In genomic region chr11:111980062-111980461, GRCh38 we compare ENCODE assay signal across 12 cellular contexts.
"Had no signal": no experiment of that assay in that cellular context is flagged by ENCODE, and none has a peak within 500 bp of the region (broad histone marks: within the 10 kb centered on the region; RNA-seq: fewer than 3 reads in every experiment).

No MANE protein-coding gene starts in this region.

- H3K9me3 ChIP-seq: right atrium auricular region had no signal

- H3K27ac Mint-ChIP-seq: activated B cell treated with CpG ODN at 0.5 μM for 24 hours; activated CD4-positive, alpha-beta memory T cell treated with anti-CD3 and anti-CD28 coated beads for 36 hours; activated naive CD8-positive, alpha-beta T cell treated with anti-CD3 and anti-CD28 coated beads for 36 hours; activated T-helper 1 cell treated with anti-CD3 and anti-CD28 coated beads, Interleukin-12 subunit alpha, Interleukin-12 subunit beta, Interleukin-2, Interleukin-4 antibody, amounts not matched to agents 30 ng/mL and 10 ng/mL and 1 ng/mL, durations not matched to agents 14 hours and 24 hours and 36 hours had no signal

- H3K4me3 Mint-ChIP-seq: activated B cell treated with CpG ODN at 0.5 μM for 24 hours; activated CD4-positive, alpha-beta memory T cell treated with anti-CD3 and anti-CD28 coated beads for 36 hours; activated naive CD8-positive, alpha-beta T cell treated with anti-CD3 and anti-CD28 coated beads for 36 hours; activated T-helper 1 cell treated with anti-CD3 and anti-CD28 coated beads, Interleukin-12 subunit alpha, Interleukin-12 subunit beta, Interleukin-2, Interleukin-4 antibody, amounts not matched to agents 30 ng/mL and 10 ng/mL and 1 ng/mL, durations not matched to agents 14 hours and 24 hours and 36 hours; central memory CD8-positive, alpha-beta T cell had no signal

- H3K9me3 Mint-ChIP-seq: activated B cell treated with CpG ODN at 0.5 μM for 24 hours; activated CD4-positive, alpha-beta memory T cell treated with anti-CD3 and anti-CD28 coated beads for 36 hours; activated naive CD8-positive, alpha-beta T cell treated with anti-CD3 and anti-CD28 coated beads for 36 hours; activated T-helper 1 cell treated with anti-CD3 and anti-CD28 coated beads, Interleukin-12 subunit alpha, Interleukin-12 subunit beta, Interleukin-2, Interleukin-4 antibody, amounts not matched to agents 30 ng/mL and 10 ng/mL and 1 ng/mL, durations not matched to agents 14 hours and 24 hours and 36 hours; central memory CD8-positive, alpha-beta T cell had no signal

- DNase-seq: activated B cell treated with CpG ODN at 0.5 μM for 24 hours; activated CD4-positive, alpha-beta memory T cell treated with anti-CD3 and anti-CD28 coated beads for 36 hours; activated CD4-positive, alpha-beta T cell treated with anti-CD3 and anti-CD28 coated beads for 4 hours; activated naive CD8-positive, alpha-beta T cell treated with anti-CD3 and anti-CD28 coated beads for 36 hours; activated T-cell treated with anti-CD3 and anti-CD28 coated beads for 4 hours; amniotic stem cell; effector CD8-positive, alpha-beta T cell; stimulated activated CD4-positive, alpha-beta T cell treated with anti-CD3 and anti-CD28 coated beads, Interleukin-2, amount 100 ng/mL, for 24 hours; stimulated activated naive CD8-positive, alpha-beta T cell treated with anti-CD3 and anti-CD28 coated beads, Interleukin-15, Interleukin-2, amounts not matched to agents 100 U/mL and 50 U/mL, for 24 hours had no signal

- H3K27me3 ChIP-seq: right atrium auricular region had no signal

- H3K4me3 ChIP-seq: right atrium auricular region had no signal
